In genomic region chr13:112183544-112184145, GRCh38 we compare ENCODE assay signal across 23 cellular contexts.
"Had no signal": no experiment of that assay in that cellular context is flagged by ENCODE, and none has a peak within 500 bp of the region (broad histone marks: within the 10 kb centered on the region; RNA-seq: fewer than 3 reads in every experiment).

No MANE protein-coding gene starts in this region.

- H2AFZ ChIP-seq: hepatocyte had no signal

- H3K27me3 ChIP-seq: foreskin keratinocyte, hepatocyte, right lobe of liver, transverse colon had no signal

- ATAC-seq: foreskin keratinocyte; naive thymus-derived CD4-positive, alpha-beta T cell; psoas muscle; stimulated activated naive B cell treated with anti-CD40 and anti-IgM and Interleukin-4, amounts not matched to agents 10 μg/mL and 1 μg/mL and 100 μg/mL, for 72 hours; stimulated activated naive CD8-positive, alpha-beta T cell treated with anti-CD3 and anti-CD28 coated beads, Interleukin-15, amount 100 ng/mL, for 72 hours had no signal

- H3K36me3 ChIP-seq: left ventricle myocardium inferior, right lobe of liver, spleen, thoracic aorta, transverse colon had no signal

- H3K9me3 ChIP-seq: left ventricle myocardium inferior, psoas muscle, right lobe of liver, thoracic aorta, transverse colon had no signal

- H3K4me3 ChIP-seq: hepatocyte, left ventricle myocardium inferior, lung, psoas muscle, right lobe of liver, spleen, thoracic aorta, transverse colon had no signal

- H3K4me1 ChIP-seq: foreskin keratinocyte, left ventricle myocardium inferior, psoas muscle, spleen, transverse colon had no signal

- H3K9me3 Mint-ChIP-seq: stimulated activated naive B cell treated with anti-CD40 and anti-IgM and Interleukin-4, amounts not matched to agents 10 μg/mL and 1 μg/mL and 100 μg/mL, for 72 hours; stimulated activated naive CD8-positive, alpha-beta T cell treated with anti-CD3 and anti-CD28 coated beads, Interleukin-15, amount 100 ng/mL, for 72 hours had no signal

- H3K4me2 ChIP-seq: hepatocyte had no signal

- H3K27me3 Mint-ChIP-seq: dendritic cell treated with granulocyte-macrophage colony-stimulating factor and Interleukin-4, amounts not matched to agents 40 ng/mL and 50 ng/mL, for 4 days; stimulated activated naive B cell treated with anti-CD40 and anti-IgM and Interleukin-4, amounts not matched to agents 10 μg/mL and 1 μg/mL and 100 μg/mL, for 72 hours had no signal

- H3K27ac ChIP-seq: foreskin keratinocyte, hepatocyte, left ventricle myocardium inferior, psoas muscle, right lobe of liver, spleen, thoracic aorta, transverse colon had no signal

- H3K4me1 Mint-ChIP-seq: naive thymus-derived CD4-positive, alpha-beta T cell; stimulated activated naive B cell treated with anti-CD40 and anti-IgM and Interleukin-4, amounts not matched to agents 10 μg/mL and 1 μg/mL and 100 μg/mL, for 72 hours; stimulated activated naive CD8-positive, alpha-beta T cell treated with anti-CD3 and anti-CD28 coated beads, Interleukin-15, amount 100 ng/mL, for 72 hours had no signal

- FAIRE-seq: endothelial cell of umbilical vein, kidney, urothelium cell line had no signal

- H3K79me2 ChIP-seq: hepatocyte had no signal

- H3K27ac Mint-ChIP-seq: dendritic cell treated with granulocyte-macrophage colony-stimulating factor and Interleukin-4, amounts not matched to agents 40 ng/mL and 50 ng/mL, for 4 days; naive thymus-derived CD4-positive, alpha-beta T cell; stimulated activated naive B cell treated with anti-CD40 and anti-IgM and Interleukin-4, amounts not matched to agents 10 μg/mL and 1 μg/mL and 100 μg/mL, for 72 hours; stimulated activated naive CD8-positive, alpha-beta T cell treated with anti-CD3 and anti-CD28 coated beads, Interleukin-15, amount 100 ng/mL, for 72 hours had no signal

- H3K4me3 Mint-ChIP-seq: dendritic cell treated with granulocyte-macrophage colony-stimulating factor and Interleukin-4, amounts not matched to agents 40 ng/mL and 50 ng/mL, for 4 days; naive thymus-derived CD4-positive, alpha-beta T cell; stimulated activated naive B cell treated with anti-CD40 and anti-IgM and Interleukin-4, amounts not matched to agents 10 μg/mL and 1 μg/mL and 100 μg/mL, for 72 hours; stimulated activated naive CD8-positive, alpha-beta T cell treated with anti-CD3 and anti-CD28 coated beads, Interleukin-15, amount 100 ng/mL, for 72 hours had no signal

- DNase-seq: erythroblast; foreskin keratinocyte; kidney; left cardiac atrium; left ventricle myocardium inferior; mesenchymal stem cell; naive thymus-derived CD4-positive, alpha-beta T cell; psoas muscle; retina; spleen; stimulated activated CD4-positive, alpha-beta T cell treated with anti-CD3 and anti-CD28 coated beads, Interleukin-2, amount 100 ng/mL, for 24 hours; stimulated activated CD4-positive, alpha-beta T cell treated with anti-CD3 and anti-CD28 coated beads, Interleukin-4, amount 100 ng/mL, for 4 hours; stimulated activated naive B cell treated with anti-CD40 and anti-IgM and Interleukin-4, amounts not matched to agents 10 μg/mL and 1 μg/mL and 100 μg/mL, for 72 hours; stimulated activated naive CD8-positive, alpha-beta T cell treated with anti-CD3 and anti-CD28 coated beads, Interleukin-15, amount 100 ng/mL, for 72 hours; substantia nigra; transverse colon had no signal

- H3K36me3 Mint-ChIP-seq: naive thymus-derived CD4-positive, alpha-beta T cell; stimulated activated naive B cell treated with anti-CD40 and anti-IgM and Interleukin-4, amounts not matched to agents 10 μg/mL and 1 μg/mL and 100 μg/mL, for 72 hours had no signal
